19 cellular contexts compared by ENCODE assay signal in the genomic region with DNA sequence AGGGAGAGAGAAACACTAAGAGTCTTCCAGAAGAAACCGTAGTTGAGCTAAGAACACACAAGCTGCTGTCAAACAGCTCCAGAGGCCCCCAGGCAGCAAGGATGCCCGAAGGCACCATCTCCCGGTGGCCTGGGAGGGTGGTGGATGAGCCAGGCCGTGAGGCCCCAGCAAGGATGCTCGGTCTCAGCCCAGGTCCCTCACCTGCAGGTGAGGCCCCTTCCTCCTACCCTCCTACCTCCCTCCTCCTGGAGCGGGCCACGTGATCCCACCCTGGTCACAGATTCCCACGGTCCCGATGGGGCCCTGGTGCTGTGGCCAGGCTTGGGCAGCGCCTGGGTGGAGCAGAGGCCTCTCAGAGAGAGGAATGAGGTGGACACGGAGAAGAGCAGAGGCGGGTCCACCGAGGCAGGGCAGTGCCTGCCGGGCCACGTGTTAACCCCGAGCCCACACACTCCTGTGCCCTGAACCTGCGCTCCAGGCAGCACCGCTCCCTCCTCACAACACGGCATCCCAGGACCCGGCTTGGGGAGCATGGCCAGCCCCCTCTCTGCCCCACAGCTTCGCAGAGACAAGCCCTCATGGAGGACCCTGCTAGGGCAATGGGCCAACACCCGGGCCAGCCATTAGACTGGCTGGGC.
"Had no signal": no experiment of that assay in that cellular context is flagged by ENCODE, and none has a peak within 500 bp of the region (broad histone marks: within the 10 kb centered on the region; RNA-seq: fewer than 3 reads in every experiment).

No MANE protein-coding gene starts in this region.

- H3K27me3 ChIP-seq: esophagus muscularis mucosa, gastrocnemius medialis, neural progenitor cell, pancreas, thyroid gland, upper lobe of left lung, uterus had no signal

- H3K4me3 ChIP-seq: esophagus muscularis mucosa, gastrocnemius medialis, neural progenitor cell, pancreas, thyroid gland, upper lobe of left lung, uterus had no signal

- H3K27ac ChIP-seq: epithelial cell of prostate, esophagus muscularis mucosa, gastrocnemius medialis, neural progenitor cell, pancreas, thyroid gland, upper lobe of left lung, uterus had no signal

- H3K9ac ChIP-seq: neural progenitor cell had no signal

- H3K4me2 ChIP-seq: neural progenitor cell had no signal

- DNase-seq: effector memory CD4-positive, alpha-beta T cell; gastrocnemius medialis; immature natural killer cell; left colon; natural killer cell; occipital lobe; right cardiac atrium; small intestine; stimulated activated CD4-positive, alpha-beta T cell treated with anti-CD3 and anti-CD28 coated beads, Interleukin-12 subunit alpha, Interleukin-12 subunit beta, amount 100 ng/mL, for 4 hours; stimulated activated naive CD4-positive, alpha-beta T cell treated with Interleukin-2 at 50 U/mL for 16 hours; thyroid gland; upper lobe of left lung; uterus had no signal

- H3K36me3 ChIP-seq: gastrocnemius medialis, neural progenitor cell, pancreas, thyroid gland, upper lobe of left lung, uterus had no signal

- ATAC-seq: gastrocnemius medialis, left colon, natural killer cell, pancreas, right cardiac atrium had no signal

- FAIRE-seq: endometrium, keratinocyte, pancreas, small intestine had no signal

- H2AFZ ChIP-seq: neural progenitor cell had no signal

- H3K4me1 ChIP-seq: gastrocnemius medialis, pancreas, upper lobe of left lung, uterus had no signal

- H3K9me3 ChIP-seq: esophagus muscularis mucosa, gastrocnemius medialis, pancreas, thyroid gland, upper lobe of left lung, uterus had no signal
